ENCODE assay signal across 8 cellular contexts in genomic region chr19:18478545-18479311, GRCh38. TPM values are rescaled to one million over a fixed set of nuclear protein-coding genes. Genes with fewer than 3 reads are reported as not detected.
DNase-seq lines count a peak whose midpoint lies in the region; ATAC-seq and TF ChIP-seq lines count a peak whose summit lies in the region.

No MANE protein-coding gene starts in this region.

- no peak overlapping the region for H3K4me3 ChIP-seq in CD8-positive, alpha-beta memory T cell (ENCODE audit: low read length)
- H3K4me3 ChIP-seq in NB4 (ENCODE audit: low read depth, low read length) (no peak overlapping the region), esophagus muscularis mucosa (no peak overlapping the region), tibial nerve (no peak overlapping the region)

- intact Hi-C loops in esophagus muscularis mucosa (cut with DNase I) = loop anchor here (5.0 kb wide), 1 partner anchor 44 kb away; the partner anchor contains the start of gene ELL

- peak; percentile 83 for TF ChIP-seq EP300 in esophagus muscularis mucosa (IDR thresholded peaks at IDR 0.05)
- TF ChIP-seq EP300 in tibial nerve (IDR thresholded peaks at IDR 0.05) = peak; percentile 87 to 97

- 43% methylated on average over 9 of the region's 17 CpGs for WGBS in esophagus muscularis mucosa
- 51 to 55% methylated on average over 14 to 16 of the region's 17 CpGs for WGBS in tibial nerve, 2 donors

- H3K27me3 ChIP-seq in CD8-positive, alpha-beta memory T cell (ENCODE audit: insufficient read depth, low read length, poor library complexity, severe bottlenecking) = no peaks in the 10 kb centered on the region
- H3K27me3 ChIP-seq in esophagus muscularis mucosa (no peaks in the 10 kb centered on the region), tibial nerve (no peaks in the 10 kb centered on the region)

- POLR2A ChIA-PET in CD8-positive, alpha-beta memory T cell (lab: Charles Lee) = interaction anchor here (0.6 to 1.2 kb wide), 3 partner anchors 17 to 50 kb away, joined by 3 to 6 read pairs (median 4); no protein-coding TSS in a partner anchor

- H3K27ac ChIP-seq in CD8-positive, alpha-beta memory T cell (ENCODE audit: low read depth, low read length) = peak overlapping the region; percentile 51
- peak overlapping the region; percentile 81 to 88 (median 86) for H3K27ac ChIP-seq in esophagus muscularis mucosa (replicated peaks in 1 of 4)
- peak overlapping the region; percentile 12 to 88 (median 79) for H3K27ac ChIP-seq in tibial nerve

- H3K9me3 ChIP-seq in CD8-positive, alpha-beta memory T cell (ENCODE audit: low read length) = no peaks in the 10 kb centered on the region
- no peaks in the 10 kb centered on the region for H3K9me3 ChIP-seq in esophagus muscularis mucosa
- no peaks in the 10 kb centered on the region for H3K9me3 ChIP-seq in tibial nerve

- peak overlapping the region; percentile 93 to 100 (median 96) for H3K27ac Mint-ChIP-seq in CD8-positive, alpha-beta memory T cell
- peak overlapping the region in 2 of 3 experiments; percentile 59 to 62 for H3K27ac Mint-ChIP-seq in nephron

- peaks cover 78 to 94% (median 86%) of the 10 kb centered on the region in 3 donors for H3K4me1 Mint-ChIP-seq in CD8-positive, alpha-beta memory T cell
- H3K4me1 Mint-ChIP-seq in nephron = peaks cover 61% of the 10 kb centered on the region

- H3K9me3 Mint-ChIP-seq in CD8-positive, alpha-beta memory T cell = peaks cover 0 to 5% (median 0%) of the 10 kb centered on the region in 5 donors
- H3K9me3 Mint-ChIP-seq in nephron = no peaks in the 10 kb centered on the region

- no peaks in the 10 kb centered on the region for H3K27me3 Mint-ChIP-seq in CD8-positive, alpha-beta memory T cell
- H3K27me3 Mint-ChIP-seq in nephron (ENCODE audit: low read depth) = no peaks in the 10 kb centered on the region

- H3K4me1 ChIP-seq in CD8-positive, alpha-beta memory T cell (ENCODE audit: insufficient read depth, low read length) = peaks cover 82% of the 10 kb centered on the region
- H3K4me1 ChIP-seq in esophagus muscularis mucosa (peaks cover 60 to 97% (median 95%) of the 10 kb centered on the region in 4 donors), tibial nerve (peaks cover 0 to 88% (median 46%) of the 10 kb centered on the region in 4 donors)

- peak in 4 of 5 donors; percentile 40 to 74 (median 57) for DNase-seq in CD8-positive, alpha-beta memory T cell
- DNase-seq in NB4 (ENCODE audit: low read depth) (peak; percentile 98), esophagus muscularis mucosa (ENCODE audit: extremely low spot score) (peak; percentile 96), tibial nerve (ENCODE audit: low spot score in 2 of 2) (peak; percentile 56 to 80), retina (no peak)
- DNase-seq in activated CD8-positive, alpha-beta memory T cell treated with anti-CD3 and anti-CD28 coated beads for 24 hours = peak; percentile 83

- ATAC-seq in GM21576 (IDR thresholded peaks at IDR 0.05; ENCODE audit: unreplicated experiment) = peak; percentile 59

- H3K36me3 Mint-ChIP-seq in CD8-positive, alpha-beta memory T cell = peaks cover 0 to 12% (median 0%) of the 10 kb centered on the region in 3 donors
- H3K36me3 Mint-ChIP-seq in nephron (ENCODE audit: low read depth) = peaks cover 13% of the 10 kb centered on the region

- peak overlapping the region; percentile 68 to 86 (median 77) for H3K4me3 Mint-ChIP-seq in CD8-positive, alpha-beta memory T cell
- no peak overlapping the region for H3K4me3 Mint-ChIP-seq in nephron

- TF ChIP-seq CTCF in NB4 (IDR thresholded peaks at IDR 0.05; ENCODE audit: low read depth, low read length) (no peak), esophagus muscularis mucosa (IDR thresholded peaks at IDR 0.05) (no peak), nephron (IDR thresholded peaks at IDR 0.05; ENCODE audit: unreplicated experiment in 3 of 3) (no peak), tibial nerve (IDR thresholded peaks at IDR 0.05) (no peak)

- TF ChIP-seq POLR2A in NB4 (IDR thresholded peaks at IDR 0.05; ENCODE audit: extremely low read depth, insufficient read length) = no peak
- TF ChIP-seq POLR2A in esophagus muscularis mucosa (IDR thresholded peaks at IDR 0.05; ENCODE audit: low read depth) = no peak
- peak in 1 of 2 donors; percentile 25 for TF ChIP-seq POLR2A in tibial nerve (IDR thresholded peaks at IDR 0.05)

- CTCF ChIA-PET in CD8-positive, alpha-beta memory T cell (lab: Charles Lee) = interaction anchor here (0.9 to 2.2 kb wide), 4 partner anchors 18 to 43 kb away, joined by 3 to 7 read pairs (median 4); partner anchors contain the start of gene ELL

- no peaks in the 10 kb centered on the region for H3K36me3 ChIP-seq in CD8-positive, alpha-beta memory T cell (ENCODE audit: insufficient read depth, low read length)
- no peaks in the 10 kb centered on the region for H3K36me3 ChIP-seq in esophagus muscularis mucosa
- peaks cover 0 to 4% (median 0%) of the 10 kb centered on the region in 3 donors for H3K36me3 ChIP-seq in tibial nerve

RNA-seq across cellular contexts. Expression of gene ISYNA1, which starts 40.8 kb away (rescaled TPM):
- total RNA-seq in CD8-positive, alpha-beta memory T cell = 10 to 100 TPM; 18.2 to 20.3 TPM
- 33.2 TPM for polyA plus RNA-seq in CD8-positive, alpha-beta memory T cell
- total RNA-seq in esophagus muscularis mucosa (10 to 100 TPM; 15.8 to 38.9 (median 26.2) TPM), tibial nerve (10 to 100 TPM; 43.5 to 82.2 (median 52.4) TPM)

RNA-seq across cellular contexts. Expression of gene ELL, which starts 43.1 kb away (rescaled TPM):
- 10 to 100 TPM; 24.4 to 25.5 TPM for total RNA-seq in CD8-positive, alpha-beta memory T cell
- polyA plus RNA-seq in CD8-positive, alpha-beta memory T cell = 22.1 TPM
- total RNA-seq in esophagus muscularis mucosa (10 to 100 TPM in 3 of 4 donors, 1 to 10 TPM in 1; 9.1 to 35.1 (median 20.1) TPM), tibial nerve (10 to 100 TPM; 13.8 to 45.9 (median 26.0) TPM)

RNA-seq across cellular contexts. Expression of gene SSBP4, which starts 59.5 kb away (rescaled TPM):
- total RNA-seq in CD8-positive, alpha-beta memory T cell = 100 to 1,000 TPM; 111 to 131 TPM
- polyA plus RNA-seq in CD8-positive, alpha-beta memory T cell = 108 TPM
- total RNA-seq in esophagus muscularis mucosa (100 to 1,000 TPM in 1 of 4 donors, 10 to 100 TPM in 3; 53.2 to 109 (median 77.8) TPM), tibial nerve (100 to 1,000 TPM in 1 of 4 donors, 10 to 100 TPM in 3; 67.4 to 172 (median 84.2) TPM)

Comparison
In these comparisons a context has a peak if more than half of its experiments do, and no peak if none do; other contexts are left out.
1. H3K4me3 Mint-ChIP-seq: peak in CD8-positive, alpha-beta memory T cell (7 of 7); none in nephron (0 of 3).
2. Peak in every context shown above with its lines, with median percentiles within 50 percentile points of each other: H3K27ac ChIP-seq.